ENCODE assay signal across 17 cellular contexts in genomic region chr6:158287047-158287446, GRCh38. TPM values are rescaled to one million over a fixed set of nuclear protein-coding genes. Genes with fewer than 3 reads are reported as not detected.
DNase-seq lines count a peak whose midpoint lies in the region; ATAC-seq, FAIRE-seq and TF ChIP-seq lines count a peak whose summit lies in the region.
"Had no signal": no experiment of that assay in that cellular context is flagged by ENCODE, and none has a peak within 500 bp of the region (broad histone marks: within the 10 kb centered on the region; RNA-seq: fewer than 3 reads in every experiment).

No MANE protein-coding gene starts in this region.

- CTCF ChIA-PET in activated CD8-positive, alpha-beta T cell treated with anti-CD3 and anti-CD28 coated beads for 36 hours (lab: Charles Lee) = interaction anchor here (1.6 to 5.5 kb wide), 2 partner anchors 8 to 15 kb away, joined by 5 to 21 read pairs; no protein-coding TSS in a partner anchor

- H3K4me2 ChIP-seq in OCI-LY1 (ENCODE audit: low read length) = no peak overlapping the region

- POLR2A ChIA-PET in activated CD8-positive, alpha-beta T cell treated with anti-CD3 and anti-CD28 coated beads for 36 hours (lab: Charles Lee) = no interaction called here

- TF ChIP-seq CTCF in OCI-LY1 (IDR thresholded peaks at IDR 0.05; ENCODE audit: low read length) (no peak), endothelial cell (IDR thresholded peaks at IDR 0.05; ENCODE audit: unreplicated experiment) (no peak), osteocyte (IDR thresholded peaks at IDR 0.05) (no peak)
- TF ChIP-seq CTCF in activated CD8-positive, alpha-beta T cell treated with anti-CD3 and anti-CD28 coated beads for 36 hours (IDR thresholded peaks at IDR 0.05) = no peak

- intact Hi-C loops in activated CD8-positive, alpha-beta T cell treated with anti-CD3 and anti-CD28 coated beads for 36 hours (cut with micrococcal nuclease) = no loop called here

- H3K4me1 Mint-ChIP-seq in endothelial cell (ENCODE audit: unreplicated experiment) = peaks cover 30% of the 10 kb centered on the region
- H3K4me1 Mint-ChIP-seq in osteocyte (ENCODE audit: unreplicated experiment) = peaks cover 41% of the 10 kb centered on the region
- peaks cover 60% of the 10 kb centered on the region for H3K4me1 Mint-ChIP-seq in activated CD8-positive, alpha-beta T cell treated with anti-CD3 and anti-CD28 coated beads for 36 hours (ENCODE audit: low read depth)

- no peak for FAIRE-seq in HTR-8/SVneo (lab: Jason Lieb, UNC)
- FAIRE-seq: RCC 7860 had no signal

- H3K27me3 Mint-ChIP-seq in endothelial cell (ENCODE audit: unreplicated experiment) = peaks cover 5% of the 10 kb centered on the region
- no peaks in the 10 kb centered on the region for H3K27me3 Mint-ChIP-seq in osteocyte (ENCODE audit: unreplicated experiment)
- H3K27me3 Mint-ChIP-seq in activated CD8-positive, alpha-beta T cell treated with anti-CD3 and anti-CD28 coated beads for 36 hours = no peaks in the 10 kb centered on the region
- H3K27me3 Mint-ChIP-seq: activated naive CD4-positive, alpha-beta T cell treated with anti-CD3 and anti-CD28 coated beads, Interleukin-2, amount 10 ng/mL, durations not matched to agents 7 days and 5 days had no signal

- H3K4me3 ChIP-seq in OCI-LY1 (ENCODE audit: low read depth, low read length, poor library complexity, severe bottlenecking) = no peak overlapping the region
- H3K4me3 ChIP-seq: heart right ventricle, right atrium auricular region, stomach had no signal

- peak overlapping the region; percentile 97 for H3K27ac ChIP-seq in OCI-LY1 (ENCODE audit: low read depth, low read length, poor library complexity, severe bottlenecking)
- H3K27ac ChIP-seq: brain microvascular endothelial cell had no signal

- H3K4me3 Mint-ChIP-seq in endothelial cell (ENCODE audit: unreplicated experiment) = peak overlapping the region; percentile 33
- H3K4me3 Mint-ChIP-seq in osteocyte (ENCODE audit: unreplicated experiment) = no peak overlapping the region
- H3K4me3 Mint-ChIP-seq in activated CD8-positive, alpha-beta T cell treated with anti-CD3 and anti-CD28 coated beads for 36 hours = no peak overlapping the region
- H3K4me3 Mint-ChIP-seq: activated naive CD4-positive, alpha-beta T cell treated with anti-CD3 and anti-CD28 coated beads, Interleukin-2, amount 10 ng/mL, durations not matched to agents 7 days and 5 days had no signal

- H3K36me3 ChIP-seq in OCI-LY1 (ENCODE audit: insufficient read depth, low read length) = peaks cover 27% of the 10 kb centered on the region; the same call in 1 of the 2 replicates
- H3K36me3 ChIP-seq: brain microvascular endothelial cell, heart right ventricle, right atrium auricular region, stomach had no signal

- H4K20me1 ChIP-seq in OCI-LY1 (ENCODE audit: insufficient read depth, low read length) = no peaks in the 10 kb centered on the region

- H3K27ac Mint-ChIP-seq in endothelial cell (ENCODE audit: unreplicated experiment) (no peak overlapping the region), osteocyte (ENCODE audit: unreplicated experiment) (peak overlapping the region; percentile 21)
- no peak overlapping the region for H3K27ac Mint-ChIP-seq in activated CD8-positive, alpha-beta T cell treated with anti-CD3 and anti-CD28 coated beads for 36 hours
- H3K27ac Mint-ChIP-seq: activated naive CD4-positive, alpha-beta T cell treated with anti-CD3 and anti-CD28 coated beads, Interleukin-2, amount 10 ng/mL, durations not matched to agents 7 days and 5 days had no signal

- H2AFZ ChIP-seq in OCI-LY1 (ENCODE audit: low read length) = no peak overlapping the region

- H3K9me3 Mint-ChIP-seq in endothelial cell (ENCODE audit: unreplicated experiment) = no peaks in the 10 kb centered on the region
- H3K9me3 Mint-ChIP-seq in osteocyte (ENCODE audit: unreplicated experiment) = peaks cover 5% of the 10 kb centered on the region
- no peaks in the 10 kb centered on the region for H3K9me3 Mint-ChIP-seq in activated CD8-positive, alpha-beta T cell treated with anti-CD3 and anti-CD28 coated beads for 36 hours
- H3K9me3 Mint-ChIP-seq: activated naive CD4-positive, alpha-beta T cell treated with anti-CD3 and anti-CD28 coated beads, Interleukin-2, amount 10 ng/mL, durations not matched to agents 7 days and 5 days had no signal

- H3K27me3 ChIP-seq in OCI-LY1 (ENCODE audit: insufficient read depth, low read length) = no peaks in the 10 kb centered on the region
- H3K27me3 ChIP-seq: brain microvascular endothelial cell, heart right ventricle, right atrium auricular region, stomach had no signal

- no peak for ATAC-seq in activated CD8-positive, alpha-beta T cell treated with anti-CD3 and anti-CD28 coated beads for 36 hours

- peaks cover 11% of the 10 kb centered on the region for H3F3A ChIP-seq in OCI-LY1 (ENCODE audit: insufficient read depth, low read length)

- peaks cover 46% of the 10 kb centered on the region for H3K79me2 ChIP-seq in OCI-LY1 (ENCODE audit: insufficient read depth, low read length)

- H3K9me3 ChIP-seq in OCI-LY1 (ENCODE audit: low read length) = no peaks in the 10 kb centered on the region
- H3K9me3 ChIP-seq: heart right ventricle, right atrium auricular region, stomach had no signal

- H3K36me3 Mint-ChIP-seq in endothelial cell (ENCODE audit: low read depth, unreplicated experiment) (no peaks in the 10 kb centered on the region), osteocyte (ENCODE audit: unreplicated experiment) (peaks cover 3% of the 10 kb centered on the region)
- no peaks in the 10 kb centered on the region for H3K36me3 Mint-ChIP-seq in activated CD8-positive, alpha-beta T cell treated with anti-CD3 and anti-CD28 coated beads for 36 hours (ENCODE audit: low read depth)

- peaks cover 96% of the 10 kb centered on the region for H3K4me1 ChIP-seq in OCI-LY1 (ENCODE audit: insufficient read depth, low read length, severe bottlenecking)

- no peak overlapping the region for H3K9ac ChIP-seq in OCI-LY1 (ENCODE audit: low read length)

- DNase-seq in EH (ENCODE audit: low read depth) = peak; percentile 32
- no peak for DNase-seq in endothelial cell (ENCODE audit: low spot score)
- DNase-seq in osteocyte (ENCODE audit: extremely low spot score, unreplicated experiment) = no peak
- no peak for DNase-seq in iPS-NIHi7 (ENCODE audit: extremely low spot score)
- DNase-seq in activated CD8-positive, alpha-beta T cell treated with anti-CD3 and anti-CD28 coated beads for 36 hours = no peak
- DNase-seq in stimulated activated CD8-positive, alpha-beta memory T cell treated with anti-CD3 and anti-CD28 coated beads, Interleukin-4, amount 100 ng/mL, for 48 hours = no peak
- no peak for DNase-seq in HTR-8/SVneo (ENCODE audit: insufficient read length, low spot score)
- DNase-seq: activated naive CD4-positive, alpha-beta T cell treated with anti-CD3 and anti-CD28 coated beads, Interleukin-2, amount 10 ng/mL, durations not matched to agents 7 days and 5 days; heart right ventricle; islet precursor cell; NCI-H2029 treated with DMSO at 0.1 percent for 48 hours; nucleus accumbens; stomach had no signal

- H3K9me2 ChIP-seq in OCI-LY1 (ENCODE audit: low read depth, low read length) = no peaks in the 10 kb centered on the region

RNA-seq across cellular contexts. Expression of gene TULP4, which starts 25.2 kb away (rescaled TPM):
- 117 TPM for total RNA-seq in endothelial cell (ENCODE audit: unreplicated experiment)
- 96.7 and 100 TPM in 2 replicates for total RNA-seq in osteocyte
- total RNA-seq in activated CD8-positive, alpha-beta T cell treated with anti-CD3 and anti-CD28 coated beads for 36 hours = 10 to 100 TPM; 18.4 to 18.5 TPM
